Comparison of ENCODE assay signal across 2 cellular contexts in genomic region chr16:10373556-10373955, GRCh38.
TF ChIP-seq lines count a peak whose summit lies in the region.

No MANE protein-coding gene starts in this region.

TF ChIP-seq in HepG2, 621 proteins besides CTCF, POLR2A, EP300 and RAD21 (continues in another document):
- TF ChIP-seq NFIB (CRISPR knock-in tag; IDR thresholded peaks at IDR 0.05; ENCODE audit: borderline replicate concordance), result no peak
- no peak for TF ChIP-seq NBN (conservative IDR thresholded peaks at IDR 0.05)
- TF ChIP-seq ZFYVE20 (CRISPR knock-in tag; IDR thresholded peaks at IDR 0.05; ENCODE audit: borderline replicate concordance, low read depth), result no peak
- TF ChIP-seq RFX1 (IDR thresholded peaks at IDR 0.05), result no peak
- TF ChIP-seq ZNF691 (CRISPR knock-in tag; IDR thresholded peaks at IDR 0.05; ENCODE audit: borderline replicate concordance, low read depth), result no peak
- TF ChIP-seq DZIP1 (CRISPR knock-in tag; IDR thresholded peaks at IDR 0.05), result no peak
- TF ChIP-seq ZNF362 (CRISPR knock-in tag; IDR thresholded peaks at IDR 0.05; ENCODE audit: borderline replicate concordance), result 0 out of 2 replicates have a peak, but pooled peaks have one; percentile 21
- no peak for TF ChIP-seq NFE2 (CRISPR knock-in tag; IDR thresholded peaks at IDR 0.05)
- TF ChIP-seq JUNB (CRISPR knock-in tag; IDR thresholded peaks at IDR 0.05; ENCODE audit: borderline replicate concordance), result no peak
- TF ChIP-seq TEAD2 (CRISPR knock-in tag; IDR thresholded peaks at IDR 0.05), result no peak
- no peak for TF ChIP-seq AGO2 (optimal IDR thresholded peaks at IDR 0.05; ENCODE audit: low read depth, low read length)
- TF ChIP-seq ZBTB49 (CRISPR knock-in tag; IDR thresholded peaks at IDR 0.05; ENCODE audit: borderline replicate concordance), result no peak
- TF ChIP-seq ZNF790 (CRISPR knock-in tag; IDR thresholded peaks at IDR 0.05; ENCODE audit: borderline replicate concordance), result no peak
- no peak for TF ChIP-seq THRA (CRISPR knock-in tag; IDR thresholded peaks at IDR 0.05; ENCODE audit: borderline replicate concordance)
- TF ChIP-seq TEAD3 (CRISPR knock-in tag; optimal IDR thresholded peaks at IDR 0.05; ENCODE audit: borderline replicate concordance), result no peak
- 0 out of 4 replicates have a peak, but pooled peaks of 1 of the 2 experiments have one; percentile 22 for TF ChIP-seq NR2F1 (CRISPR knock-in tag; IDR thresholded peaks at IDR 0.05)
- 0 out of 2 replicates have a peak, but pooled peaks have one; percentile 10 for TF ChIP-seq RARA (CRISPR knock-in tag; IDR thresholded peaks at IDR 0.05)
- peak; percentile 96 for TF ChIP-seq ZNF121 (CRISPR knock-in tag; IDR thresholded peaks at IDR 0.05)
- no peak for TF ChIP-seq NKX3-1 (CRISPR knock-in tag; IDR thresholded peaks at IDR 0.05)
- no peak for TF ChIP-seq ZFP36L1 (CRISPR knock-in tag; IDR thresholded peaks at IDR 0.05)
- TF ChIP-seq ZNF510 (CRISPR knock-in tag; IDR thresholded peaks at IDR 0.05; ENCODE audit: low read depth), result no peak

TF ChIP-seq in K562, 482 proteins besides CTCF, POLR2A, EP300 and RAD21:
- TF ChIP-seq ZNF143 (CRISPR knock-in tag; IDR thresholded peaks at IDR 0.05) (no peak), ATF1 (CRISPR knock-in tag; IDR thresholded peaks at IDR 0.05) (no peak), ATF1 (tag; IDR thresholded peaks at IDR 0.05) (no peak), SPI1 (IDR thresholded peaks at IDR 0.05; ENCODE audit: borderline replicate concordance, low read depth, low read length) (peak; percentile 23; the same call in 1 of the 2 replicates), ZNF584 (CRISPR knock-in tag; IDR thresholded peaks at IDR 0.05; ENCODE audit: low read depth) (no peak), ARID3B (CRISPR knock-in tag; IDR thresholded peaks at IDR 0.05; ENCODE audit: borderline replicate concordance) (no peak), ZKSCAN1 (IDR thresholded peaks at IDR 0.05; ENCODE audit: low read depth, low read length) (no peak), ETS2 (tag; IDR thresholded peaks at IDR 0.05; ENCODE audit: borderline replicate concordance, poor library complexity, severe bottlenecking) (no peak), ATF6 (CRISPR knock-in tag; IDR thresholded peaks at IDR 0.05) (no peak), NCOA2 (IDR thresholded peaks at IDR 0.05; ENCODE audit: partially characterized antibody in 2 of 2) (no peak), AFF4 (CRISPR knock-in tag; IDR thresholded peaks at IDR 0.05) (no peak), BCOR (IDR thresholded peaks at IDR 0.05) (peak; percentile 43; the same call in 1 of the 2 replicates), POLR2AphosphoS5 (IDR thresholded peaks at IDR 0.05; ENCODE audit: control insufficient read depth, insufficient read depth, low read depth, low read length) (no peak), SP1 (CRISPR knock-in tag; IDR thresholded peaks at IDR 0.05) (no peak), ZKSCAN8 (CRISPR knock-in tag; IDR thresholded peaks at IDR 0.05) (no peak), SRSF1 (IDR thresholded peaks at IDR 0.05; ENCODE audit: low read depth, low read length) (no peak), CBFA2T3 (IDR thresholded peaks at IDR 0.05) (peak; percentile 28; the same call in 1 of the 2 replicates), FOXP1 (CRISPR knock-in tag; IDR thresholded peaks at IDR 0.05) (no peak), MTA1 (IDR thresholded peaks at IDR 0.05; ENCODE audit: borderline replicate concordance) (no peak), ZNF23 (CRISPR knock-in tag; IDR thresholded peaks at IDR 0.05) (no peak), RBM25 (IDR thresholded peaks at IDR 0.05; ENCODE audit: low read depth, low read length, severe bottlenecking) (peak; percentile 49), ZNF121 (CRISPR knock-in tag; conservative IDR thresholded peaks at IDR 0.05) (peak; percentile 94), HSF4 (CRISPR knock-in tag; IDR thresholded peaks at IDR 0.05; ENCODE audit: borderline replicate concordance) (no peak), ZNF384 (IDR thresholded peaks at IDR 0.05; ENCODE audit: low read depth, low read length) (0 out of 2 replicates have a peak, but pooled peaks have one; percentile 30), TFAP4 (CRISPR knock-in tag; IDR thresholded peaks at IDR 0.05; ENCODE audit: borderline replicate concordance) (no peak), ZNF347 (CRISPR knock-in tag; IDR thresholded peaks at IDR 0.05; ENCODE audit: low read depth) (no peak), SP2 (IDR thresholded peaks at IDR 0.05; ENCODE audit: extremely low read depth, low read depth, low read length, poor library complexity, severe bottlenecking) (no peak), ZBTB1 (CRISPR knock-in tag; IDR thresholded peaks at IDR 0.05; ENCODE audit: borderline replicate concordance, low read depth) (no peak), TRIM24 (IDR thresholded peaks at IDR 0.05) (0 out of 4 replicates have a peak, but pooled peaks of 1 of the 2 experiments have one; percentile 21), ARID2 (IDR thresholded peaks at IDR 0.05) (no peak)
TF ChIP-seq in K562: peak in this region for 7.
